17 cellular contexts compared by ENCODE assay signal in the genomic region with DNA sequence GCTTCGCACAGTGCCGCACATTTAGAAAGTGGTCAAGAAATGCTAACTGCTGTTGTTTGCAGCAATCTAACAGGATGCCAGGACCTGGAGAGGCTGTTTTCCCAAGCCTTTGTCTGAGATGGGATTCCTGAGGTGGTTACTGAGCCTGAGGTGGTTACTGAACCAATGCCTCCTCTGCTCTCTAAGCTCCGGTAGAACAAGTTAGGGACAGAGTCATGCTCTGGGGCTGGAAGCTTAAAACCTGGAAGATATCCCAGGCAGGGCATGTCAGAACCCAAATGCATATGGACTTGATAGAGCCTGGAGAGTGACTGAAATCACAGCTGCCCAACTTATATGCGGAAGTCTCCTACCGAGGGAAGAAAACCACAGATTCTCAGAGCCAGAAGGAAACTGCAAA. TPM values are rescaled to one million over a fixed set of nuclear protein-coding genes. Genes with fewer than 3 reads are reported as not detected.
"Had no signal": no experiment of that assay in that cellular context is flagged by ENCODE, and none has a peak within 500 bp of the region (broad histone marks: within the 10 kb centered on the region; RNA-seq: fewer than 3 reads in every experiment).

No MANE protein-coding gene starts in this region.

- H3K36me3 ChIP-seq: lower lobe of right lung, right lobe of liver, transverse colon had no signal

- H3K27ac Mint-ChIP-seq: activated naive CD8-positive, alpha-beta T cell; naive thymus-derived CD8-positive, alpha-beta T cell; stimulated activated effector memory CD8-positive, alpha-beta T cell treated with anti-CD3 and anti-CD28 coated beads, Interleukin-12 subunit alpha, Interleukin-12 subunit beta, amount 100 ng/mL, for 72 hours; T-helper 2 cell treated with Interferon-gamma antibody and Interleukin-4, amounts not matched to agents 5 μg/mL and 100 μg/mL, for 36 hours had no signal

- H3K4me3 ChIP-seq: lower lobe of right lung, mucosa of descending colon, psoas muscle, right lobe of liver, transverse colon had no signal

- DNase-seq: activated CD4-positive, alpha-beta T cell treated with anti-CD3 and anti-CD28 coated beads for 1 hour; activated CD4-positive, alpha-beta T cell treated with anti-CD3 and anti-CD28 coated beads, Interleukin-2, amount 50 U/mL, for 48 hours; activated gamma-delta T cell; activated T-cell treated with anti-CD3 and anti-CD28 coated beads, Interleukin-2, amount 50 U/mL, for 48 hours; anterior cingulate cortex; hippocampal formation; lower lobe of right lung; mucosa of descending colon; naive thymus-derived CD8-positive, alpha-beta T cell; occipital lobe; psoas muscle; right lobe of liver; SW 1271; transverse colon had no signal

- H3K27ac ChIP-seq: lower lobe of right lung, psoas muscle, right lobe of liver, transverse colon had no signal

- H3K27me3 ChIP-seq: right lobe of liver, transverse colon had no signal

- H3K9me3 Mint-ChIP-seq: naive thymus-derived CD8-positive, alpha-beta T cell; stimulated activated effector memory CD8-positive, alpha-beta T cell treated with anti-CD3 and anti-CD28 coated beads, Interleukin-12 subunit alpha, Interleukin-12 subunit beta, amount 100 ng/mL, for 72 hours; T-helper 2 cell treated with Interferon-gamma antibody and Interleukin-4, amounts not matched to agents 5 μg/mL and 100 μg/mL, for 36 hours had no signal

- H3K4me1 ChIP-seq: lower lobe of right lung, psoas muscle, right lobe of liver, transverse colon had no signal

- H3K4me1 Mint-ChIP-seq: stimulated activated effector memory CD8-positive, alpha-beta T cell treated with anti-CD3 and anti-CD28 coated beads, Interleukin-12 subunit alpha, Interleukin-12 subunit beta, amount 100 ng/mL, for 72 hours had no signal

- H3K4me3 Mint-ChIP-seq: activated naive CD8-positive, alpha-beta T cell; naive thymus-derived CD8-positive, alpha-beta T cell; stimulated activated effector memory CD8-positive, alpha-beta T cell treated with anti-CD3 and anti-CD28 coated beads, Interleukin-12 subunit alpha, Interleukin-12 subunit beta, amount 100 ng/mL, for 72 hours; T-helper 2 cell treated with Interferon-gamma antibody and Interleukin-4, amounts not matched to agents 5 μg/mL and 100 μg/mL, for 36 hours had no signal

- ATAC-seq: lower lobe of right lung; mucosa of descending colon; naive thymus-derived CD8-positive, alpha-beta T cell; psoas muscle; right lobe of liver; stimulated activated effector memory CD8-positive, alpha-beta T cell treated with anti-CD3 and anti-CD28 coated beads, Interleukin-12 subunit alpha, Interleukin-12 subunit beta, amount 100 ng/mL, for 72 hours had no signal

- H3K9me3 ChIP-seq: lower lobe of right lung, mucosa of descending colon, psoas muscle, right lobe of liver, transverse colon had no signal

- H3K36me3 Mint-ChIP-seq: activated naive CD8-positive, alpha-beta T cell; naive thymus-derived CD8-positive, alpha-beta T cell; stimulated activated effector memory CD8-positive, alpha-beta T cell treated with anti-CD3 and anti-CD28 coated beads, Interleukin-12 subunit alpha, Interleukin-12 subunit beta, amount 100 ng/mL, for 72 hours had no signal

RNA-seq across cellular contexts. Expression of a gene that starts 46.5 kb away (rescaled TPM):
- total RNA-seq: mucosa of descending colon; naive thymus-derived CD8-positive, alpha-beta T cell; right lobe of liver; transverse colon had no signal

RNA-seq across cellular contexts. Expression of a gene that starts 49.0 kb away (rescaled TPM):
- total RNA-seq: naive thymus-derived CD8-positive, alpha-beta T cell had no signal
